ENCODE assay signal across 26 cellular contexts in genomic region chr1:108791790-108792189, GRCh38.
"Had no signal": no experiment of that assay in that cellular context is flagged by ENCODE, and none has a peak within 500 bp of the region (broad histone marks: within the 10 kb centered on the region; RNA-seq: fewer than 3 reads in every experiment).

No MANE protein-coding gene starts in this region.

- H3K4me3 ChIP-seq: colonic mucosa, esophagus squamous epithelium, gastrocnemius medialis, heart right ventricle, left lung, lower lobe of right lung, mucosa of descending colon had no signal

- H3K9me3 ChIP-seq: colonic mucosa, esophagus squamous epithelium, gastrocnemius medialis, lower lobe of right lung had no signal

- H3K27ac ChIP-seq: colonic mucosa, epithelial cell of prostate, esophagus squamous epithelium, gastrocnemius medialis, heart right ventricle, left lung, lower lobe of right lung had no signal

- H3K27ac Mint-ChIP-seq: dendritic cell treated with granulocyte-macrophage colony-stimulating factor and Interleukin-4, amounts not matched to agents 40 ng/mL and 50 ng/mL, for 4 days; effector memory CD8-positive, alpha-beta T cell; mesothelial cell of epicardium; naive B cell had no signal

- FAIRE-seq: islet of Langerhans, keratinocyte had no signal

- H3K27me3 ChIP-seq: colonic mucosa, esophagus squamous epithelium, gastrocnemius medialis, heart right ventricle, left lung had no signal

- H3K4me1 ChIP-seq: colonic mucosa, esophagus squamous epithelium, gastrocnemius medialis, heart right ventricle, left lung, lower lobe of right lung had no signal

- H3K4me1 Mint-ChIP-seq: naive B cell had no signal

- H3K4me3 Mint-ChIP-seq: dendritic cell treated with granulocyte-macrophage colony-stimulating factor and Interleukin-4, amounts not matched to agents 40 ng/mL and 50 ng/mL, for 4 days; effector memory CD8-positive, alpha-beta T cell; mesothelial cell of epicardium; naive B cell had no signal

- ATAC-seq: effector memory CD8-positive, alpha-beta T cell; esophagus mucosa; gastrocnemius medialis; heart right ventricle; left cardiac atrium; left lung; left ventricle myocardium superior; lower lobe of right lung; mucosa of descending colon had no signal

- DNase-seq: colonic mucosa; cortex of kidney; effector CD8-positive, alpha-beta T cell; effector memory CD8-positive, alpha-beta T cell; erythroblast; esophagus squamous epithelium; foreskin fibroblast; foreskin melanocyte; gastrocnemius medialis; glutamatergic neuron; head of caudate nucleus; heart right ventricle; hippocampal formation; left cardiac atrium; left lung; left ventricle myocardium superior; lower lobe of right lung; mesenchymal stem cell; mucosa of descending colon; naive B cell had no signal

- H3K36me3 ChIP-seq: colonic mucosa had no signal

- H3K27me3 Mint-ChIP-seq: dendritic cell treated with granulocyte-macrophage colony-stimulating factor and Interleukin-4, amounts not matched to agents 40 ng/mL and 50 ng/mL, for 4 days; effector memory CD8-positive, alpha-beta T cell; naive B cell had no signal
